18 cellular contexts compared by ENCODE assay signal in genomic region chr11:109961261-109961660, GRCh38.
DNase-seq lines count a peak whose midpoint lies in the region; ATAC-seq, FAIRE-seq and TF ChIP-seq lines count a peak whose summit lies in the region.
"Had no signal": no experiment of that assay in that cellular context is flagged by ENCODE, and none has a peak within 500 bp of the region (broad histone marks: within the 10 kb centered on the region; RNA-seq: fewer than 3 reads in every experiment).

No MANE protein-coding gene starts in this region.

- DNase-seq in GM23338 (ENCODE audit: low spot score) (no peak), K562 (ENCODE audit: extremely low read depth in 1 of 4, low spot score in 3 of 4) (no peak), thoracic aorta (ENCODE audit: low spot score) (no peak), NCI-H510A (lab: John Stamatoyannopoulos, UW) (no peak), pancreas (no peak), lower leg skin (ENCODE audit: low spot score in 2 of 2) (no peak)
- DNase-seq: Caco-2; CD4-positive, CD25-positive, alpha-beta regulatory T cell; CD8-positive, alpha-beta T cell; DMS153; DND-41; H9 had no signal

- peaks cover 18% of the 10 kb centered on the region; the same call in 1 of the 2 replicates for H3K9me2 ChIP-seq in GM23338 (ENCODE audit: insufficient read depth)

- H3K27me3 Mint-ChIP-seq in GM23338 (ENCODE audit: insufficient read depth, low read depth, poor library complexity), result no peaks in the 10 kb centered on the region
- H3K27me3 Mint-ChIP-seq: CD4-positive, CD25-positive, alpha-beta regulatory T cell had no signal

- H3K4me2 ChIP-seq in GM23338 (no peak overlapping the region), K562 (ENCODE audit: insufficient read depth, low read length) (no peak overlapping the region)
- H3K4me2 ChIP-seq: BLaER1 had no signal

- ATAC-seq in GM23338, result no peak
- no peak for ATAC-seq in K562
- ATAC-seq in thoracic aorta (ENCODE audit: insufficient number of reproducible peaks, low FRiP score, low read depth), result peak; percentile 20
- no peak for ATAC-seq in pancreas
- ATAC-seq: CD8-positive, alpha-beta T cell; HCT116 had no signal

- FAIRE-seq in K562 (lab: Jason Lieb, UNC) (no peak), pancreas (lab: Jason Lieb, UNC) (no peak)
- FAIRE-seq: G401.6, GM12892 had no signal

- TF ChIP-seq POLR2A in K562 (conservative IDR thresholded peaks at IDR 0.05) (no peak), lower leg skin (IDR thresholded peaks at IDR 0.05) (no peak)

- H3K9me3 ChIP-seq in K562 (replicated peaks; ENCODE audit: control insufficient read depth, insufficient read depth, low read depth, low read length) (no peaks in the 10 kb centered on the region), thoracic aorta (no peaks in the 10 kb centered on the region), pancreas (no peaks in the 10 kb centered on the region)
- H3K9me3 ChIP-seq: Caco-2 had no signal

- intact Hi-C loops in K562 (cut with micrococcal nuclease), result no loop called here
- intact Hi-C loops in pancreas (cut with DNase I), result no loop called here
- intact Hi-C loops in lower leg skin (cut with DNase I; ENCODE audit: low total_unique reads), result loop anchor here (5.0 kb wide), 1 partner anchor 226 kb away; no protein-coding TSS in a partner anchor

- no peaks in the 10 kb centered on the region for H3K79me2 ChIP-seq in GM23338 (replicated peaks; ENCODE audit: insufficient read depth)
- no peaks in the 10 kb centered on the region for H3K79me2 ChIP-seq in K562 (ENCODE audit: control insufficient read depth, insufficient read depth, low read length)

- no TSS peak for BruUV-seq in K562 (replicated peaks; lab: Mats Ljungman, UMichigan)

- no peak overlapping the region for H3K27ac ChIP-seq in GM23338 (ENCODE audit: low read depth)
- H3K27ac ChIP-seq in K562 (ENCODE audit: extremely low read depth, low read depth, low read length), result no peak overlapping the region
- H3K27ac ChIP-seq in thoracic aorta, result no peak overlapping the region
- no peak overlapping the region for H3K27ac ChIP-seq in pancreas
- H3K27ac ChIP-seq: BLaER1, C4-2B had no signal

- H3K9me1 ChIP-seq in K562 (ENCODE audit: control insufficient read depth, insufficient read depth, low read length), result no peaks in the 10 kb centered on the region

- H3F3A ChIP-seq in GM23338 (replicated peaks; ENCODE audit: low read depth), result no peaks in the 10 kb centered on the region

- CTCF ChIA-PET in K562 (lab: Yijun Ruan, JAX; ENCODE audit: low intra/inter-chr PET ratio), result no interaction called here

- 0 out of 2 replicates have a peak overlapping the region, but pooled peaks have one; percentile 87 for H3K27ac Mint-ChIP-seq in GM23338
- H3K27ac Mint-ChIP-seq: B cell; CD4-positive, CD25-positive, alpha-beta regulatory T cell; CD8-positive, alpha-beta T cell had no signal

- H3K4me3 ChIP-seq in GM23338 (no peak overlapping the region), K562 (no peak overlapping the region), thoracic aorta (no peak overlapping the region), pancreas (no peak overlapping the region), lower leg skin (ENCODE audit: low read depth, poor library complexity, severe bottlenecking) (no peak overlapping the region)
- H3K4me3 ChIP-seq: BLaER1 had no signal

- H3K9me3 Mint-ChIP-seq in GM23338, result no peaks in the 10 kb centered on the region
- H3K9me3 Mint-ChIP-seq: CD8-positive, alpha-beta T cell; H9 had no signal

- peaks cover 22% of the 10 kb centered on the region for H3K4me1 Mint-ChIP-seq in GM23338

- H2AFZ ChIP-seq in GM23338 (no peak overlapping the region), K562 (ENCODE audit: low read depth, low read length) (no peak overlapping the region)

- TF ChIP-seq RAD21 in K562 (CRISPR knock-in tag; conservative IDR thresholded peaks at IDR 0.05 in 1 of 2, IDR thresholded peaks at IDR 0.05 in 1 of 2), result no peak

- H3K36me3 Mint-ChIP-seq in GM23338 (ENCODE audit: low read depth), result no peaks in the 10 kb centered on the region; the same call in 2 of the 3 replicates
- H3K36me3 Mint-ChIP-seq: CD4-positive, CD25-positive, alpha-beta regulatory T cell; CD8-positive, alpha-beta T cell had no signal

- H3K27me3 ChIP-seq in GM23338 (ENCODE audit: insufficient read depth) (no peaks in the 10 kb centered on the region), K562 (ENCODE audit: control insufficient read depth in 2 of 2, insufficient read depth in 2 of 2, low read length in 2 of 2) (no peaks in the 10 kb centered on the region), thoracic aorta (replicated peaks; ENCODE audit: insufficient read depth) (no peaks in the 10 kb centered on the region), pancreas (no peaks in the 10 kb centered on the region)
- H3K27me3 ChIP-seq: BLaER1 had no signal

- H4K20me1 ChIP-seq in GM23338 (replicated peaks; ENCODE audit: insufficient read depth) (no peaks in the 10 kb centered on the region), K562 (replicated peaks; ENCODE audit: control insufficient read depth, insufficient read depth, low read length) (no peaks in the 10 kb centered on the region)
- H4K20me1 ChIP-seq: BLaER1 had no signal

- H3K4me1 ChIP-seq in GM23338 (ENCODE audit: insufficient read depth) (no peaks in the 10 kb centered on the region), K562 (replicated peaks in 1 of 2; ENCODE audit: control insufficient read depth in 2 of 2, insufficient read depth in 2 of 2, low read length in 2 of 2) (no peaks in the 10 kb centered on the region; a peak in 1 of 5 replicates), thoracic aorta (ENCODE audit: control insufficient read depth in 1 of 2, low read depth in 2 of 2) (no peaks in the 10 kb centered on the region), pancreas (no peaks in the 10 kb centered on the region)
- H3K4me1 ChIP-seq: Caco-2 had no signal

- POLR2A ChIA-PET in K562 (lab: Yijun Ruan, JAX), result interaction anchor here (0.6 kb wide), 1 partner anchor 10 kb away, joined by 3 read pairs; no protein-coding TSS in a partner anchor

- in situ Hi-C loops in K562 (cut with MboI), result loop anchor here (25.0 kb wide), 1 partner anchor 401 kb away; no protein-coding TSS in a partner anchor

- TF ChIP-seq CTCF in GM23338 (conservative IDR thresholded peaks at IDR 0.05; ENCODE audit: low read depth in 2 of 2), result no peak
- no peak for TF ChIP-seq CTCF in K562 (IDR thresholded peaks at IDR 0.05 in 2 of 3, conservative IDR thresholded peaks at IDR 0.05 in 1 of 3; ENCODE audit: insufficient read depth in 2 of 3, low read depth in 1 of 3, low read length in 3 of 3)
- no peak for TF ChIP-seq CTCF in thoracic aorta (IDR thresholded peaks at IDR 0.05)
- no peak for TF ChIP-seq CTCF in pancreas (IDR thresholded peaks at IDR 0.05)
- no peak for TF ChIP-seq CTCF in lower leg skin (IDR thresholded peaks at IDR 0.05)

- no peak for TF ChIP-seq EP300 in K562 (IDR thresholded peaks at IDR 0.05; ENCODE audit: low read length)

- H3K4me3 Mint-ChIP-seq in GM23338, result no peak overlapping the region
- H3K4me3 Mint-ChIP-seq: B cell; CD4-positive, CD25-positive, alpha-beta regulatory T cell; CD8-positive, alpha-beta T cell; H9 had no signal

- H3K36me3 ChIP-seq in GM23338 (ENCODE audit: insufficient read depth) (no peaks in the 10 kb centered on the region), K562 (ENCODE audit: control insufficient read depth, insufficient read depth, low read length) (no peaks in the 10 kb centered on the region), thoracic aorta (no peaks in the 10 kb centered on the region), pancreas (no peaks in the 10 kb centered on the region)

- WGBS in K562 (ENCODE audit: insufficient coverage, low coverage, missing lambda C conversion rate), result 0% methylated on average over 2 of the region's 2 CpGs
- 88 to 97% methylated on average over 2 of the region's 2 CpGs for WGBS in pancreas, 2 donors
- 89 to 90% methylated on average over 2 of the region's 2 CpGs for WGBS in lower leg skin, 2 donors

- no peak overlapping the region for H3K9ac ChIP-seq in K562 (ENCODE audit: insufficient read depth in 1 of 2, low read depth in 2 of 2, low read length in 2 of 2)
- H3K9ac ChIP-seq: BLaER1 had no signal

TF ChIP-seq in GM23338, 12 proteins besides CTCF, POLR2A, EP300 and RAD21 (continues in another document):
- TF ChIP-seq POLR2AphosphoS5 (IDR thresholded peaks at IDR 0.05; ENCODE audit: low read depth) (no peak), JUNB (IDR thresholded peaks at IDR 0.05; ENCODE audit: unreplicated experiment) (no peak), EZH2 (IDR thresholded peaks at IDR 0.05; ENCODE audit: low read depth, unreplicated experiment) (no peak)

TF ChIP-seq in K562, 482 proteins besides CTCF, POLR2A, EP300 and RAD21 (continues in another document):
- no peak for TF ChIP-seq SPI1 (IDR thresholded peaks at IDR 0.05; ENCODE audit: borderline replicate concordance, low read depth, low read length)
- TF ChIP-seq NFE2 (IDR thresholded peaks at IDR 0.05; ENCODE audit: low read depth), result peak; percentile 65
- TF ChIP-seq ZNF316 (IDR thresholded peaks at IDR 0.05), result peak; percentile 12; the same call in 1 of the 2 replicates
- peak; percentile 60 for TF ChIP-seq MAFG (tag; conservative IDR thresholded peaks at IDR 0.05)
- no peak for TF ChIP-seq TCFL5 (CRISPR knock-in tag; conservative IDR thresholded peaks at IDR 0.05)
- TF ChIP-seq SUPT5H (IDR thresholded peaks at IDR 0.05), result no peak
- peak; percentile 4; the same call in 1 of the 2 replicates for TF ChIP-seq MAFF (IDR thresholded peaks at IDR 0.05; ENCODE audit: low read length)
- peak; percentile 26; the same call in 1 of the 2 replicates for TF ChIP-seq C11orf30 (IDR thresholded peaks at IDR 0.05; ENCODE audit: low read depth)
- no peak for TF ChIP-seq KLF10 (CRISPR knock-in tag; IDR thresholded peaks at IDR 0.05)
- TF ChIP-seq TAF15 (IDR thresholded peaks at IDR 0.05; ENCODE audit: low read depth, low read length), result no peak
- TF ChIP-seq ASH1L (IDR thresholded peaks at IDR 0.05; ENCODE audit: borderline replicate concordance, low read depth, partially characterized antibody), result no peak
- no peak for TF ChIP-seq TAF1 (IDR thresholded peaks at IDR 0.05; ENCODE audit: control insufficient read depth, extremely low read depth, insufficient read depth, low read length, severe bottlenecking)
- TF ChIP-seq PREB (CRISPR knock-in tag; IDR thresholded peaks at IDR 0.05), result no peak
